In the genomic region with DNA sequence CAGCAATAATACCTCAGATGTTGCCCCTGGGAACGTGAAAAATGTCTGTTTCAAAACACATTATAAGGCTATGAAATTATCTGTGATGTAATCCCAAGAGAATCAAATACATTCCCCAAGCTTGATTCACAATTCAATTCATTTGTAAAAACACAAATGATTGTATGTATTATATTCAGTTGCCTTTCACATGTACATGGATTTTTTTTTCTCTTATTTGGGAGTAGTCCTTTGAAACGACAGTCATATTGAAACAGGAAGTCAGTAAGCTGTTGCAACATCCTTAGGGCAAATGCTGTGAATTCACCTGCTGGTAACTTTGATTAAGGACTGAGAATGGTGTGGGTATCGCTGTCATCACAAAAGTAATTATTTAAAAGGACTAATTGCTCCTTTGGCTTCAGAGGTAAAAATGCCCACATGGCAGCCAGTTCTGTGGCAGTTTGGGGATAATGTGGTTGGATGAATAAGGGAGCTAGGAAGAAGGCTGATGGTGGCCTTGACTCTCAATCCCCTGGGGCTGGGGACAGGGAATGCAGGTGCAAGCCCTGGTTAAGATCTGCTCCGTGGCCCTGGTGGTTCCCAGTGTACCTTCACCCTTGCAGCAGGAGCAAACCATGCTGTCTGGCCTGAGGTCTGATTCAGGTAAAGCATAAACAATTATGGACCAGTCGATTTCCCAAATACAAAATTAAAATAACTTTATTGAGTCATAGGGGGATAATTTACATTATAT, we compare ENCODE assay signal across 8 cellular contexts. TPM values are rescaled to one million over a fixed set of nuclear protein-coding genes. Genes with fewer than 3 reads are reported as not detected.
A peak's percentile ranks its signal among the peaks of the same experiment; 100 is the strongest.
DNase-seq lines count a peak whose midpoint lies in the region; ATAC-seq, FAIRE-seq and TF ChIP-seq lines count a peak whose summit lies in the region.

No MANE protein-coding gene starts in this region.

- peaks cover under 1% of the 10 kb centered on the region for H3K27me3 ChIP-seq in adipocyte (replicated peaks; ENCODE audit: control insufficient read depth, insufficient read depth, low read length)
- H3K27me3 ChIP-seq in pancreas, result no peaks in the 10 kb centered on the region
- H3K27me3 ChIP-seq in tibial artery, result no peaks in the 10 kb centered on the region

- H3K27ac ChIP-seq in pancreas (peak overlapping the region; percentile 63 to 92 (median 80)), tibial artery (no peak overlapping the region)

- no peaks in the 10 kb centered on the region for H3K36me3 ChIP-seq in adipocyte (ENCODE audit: control insufficient read depth, insufficient read depth, low read length, severe bottlenecking)
- no peaks in the 10 kb centered on the region for H3K36me3 ChIP-seq in pancreas
- no peaks in the 10 kb centered on the region for H3K36me3 ChIP-seq in tibial artery

- H3K4me3 ChIP-seq in adipocyte (ENCODE audit: low read length) (no peak overlapping the region), pancreas (peak overlapping the region in 1 of 4 donors; percentile 29), tibial artery (no peak overlapping the region)

- peaks cover 12% of the 10 kb centered on the region for H3K4me1 ChIP-seq in adipocyte (ENCODE audit: control insufficient read depth, insufficient read depth, low read length)
- peaks cover 68 to 85% (median 70%) of the 10 kb centered on the region in 3 donors for H3K4me1 ChIP-seq in pancreas
- peaks cover 0 to 24% (median 2%) of the 10 kb centered on the region in 4 donors for H3K4me1 ChIP-seq in tibial artery

- H3K9me3 ChIP-seq in adipocyte (ENCODE audit: control insufficient read depth, low read length) (no peaks in the 10 kb centered on the region), pancreas (no peaks in the 10 kb centered on the region), tibial artery (no peaks in the 10 kb centered on the region)

- peak; percentile 6; the same call in 1 of the 3 replicates for TF ChIP-seq CTCF in GM12872 (IDR thresholded peaks at IDR 0.05; ENCODE audit: insufficient read depth, low read depth, low read length)
- TF ChIP-seq CTCF in pancreas (IDR thresholded peaks at IDR 0.05), result no peak
- TF ChIP-seq CTCF in tibial artery (IDR thresholded peaks at IDR 0.05), result no peak

- no peak overlapping the region for H3K9ac ChIP-seq in adipocyte (ENCODE audit: low read length)

- WGBS in pancreas, 2 donors, result 10 to 11% methylated on average over 5 of the region's 5 CpGs

- intact Hi-C loops in pancreas (cut with DNase I), result no loop called here
- intact Hi-C loops in tibial artery (cut with DNase I; ENCODE audit: low total_unique reads), result no loop called here

- DNase-seq in KBM-7 (peak; percentile 53), adipocyte (ENCODE audit: low read depth) (peak; percentile 69), pancreas (peak in 1 of 6 donors; percentile 41), HPDE6-E6E7 (ENCODE audit: extremely low spot score) (no peak), tibial artery (no peak), activated gamma-delta T cell treated with Interleukin-2 at 50 U/mL for 16 hours (no peak)

- FAIRE-seq in pancreas (lab: Jason Lieb, UNC), result no peak

- in situ Hi-C loops in KBM-7 (cut with MboI; ENCODE audit: low pct_unique_long_range_greater_than_20kb, low sequenced_read_pairs), result no loop called here

- ATAC-seq in GM21529 (IDR thresholded peaks at IDR 0.05; ENCODE audit: unreplicated experiment), result peak; percentile 91
- peak; percentile 24 to 58 (median 48) for ATAC-seq in pancreas

RNA-seq across cellular contexts. Expression of gene EHF, which starts 13.3 kb away (rescaled TPM):
- 10 to 100 TPM; 22.4 to 58.2 (median 33.5) TPM for total RNA-seq in pancreas
- polyA plus RNA-seq in pancreas, result 10 to 100 TPM in 1 of 2 donors, 1 to 10 TPM in 1; 7.7 to 14.1 TPM

Comparison
In these comparisons a context has a peak if more than half of its experiments do, and no peak if none do; other contexts are left out.
1. DNase-seq: peak in KBM-7 (single experiment) and adipocyte (single experiment); none in HPDE6-E6E7 (single experiment), tibial artery (0 of 2) and activated gamma-delta T cell treated with Interleukin-2 at 50 U/mL for 16 hours (single experiment).
2. H3K27ac ChIP-seq: peak in pancreas (4 of 4); none in tibial artery (0 of 2).